8 cellular contexts compared by ENCODE assay signal in the genomic region with DNA sequence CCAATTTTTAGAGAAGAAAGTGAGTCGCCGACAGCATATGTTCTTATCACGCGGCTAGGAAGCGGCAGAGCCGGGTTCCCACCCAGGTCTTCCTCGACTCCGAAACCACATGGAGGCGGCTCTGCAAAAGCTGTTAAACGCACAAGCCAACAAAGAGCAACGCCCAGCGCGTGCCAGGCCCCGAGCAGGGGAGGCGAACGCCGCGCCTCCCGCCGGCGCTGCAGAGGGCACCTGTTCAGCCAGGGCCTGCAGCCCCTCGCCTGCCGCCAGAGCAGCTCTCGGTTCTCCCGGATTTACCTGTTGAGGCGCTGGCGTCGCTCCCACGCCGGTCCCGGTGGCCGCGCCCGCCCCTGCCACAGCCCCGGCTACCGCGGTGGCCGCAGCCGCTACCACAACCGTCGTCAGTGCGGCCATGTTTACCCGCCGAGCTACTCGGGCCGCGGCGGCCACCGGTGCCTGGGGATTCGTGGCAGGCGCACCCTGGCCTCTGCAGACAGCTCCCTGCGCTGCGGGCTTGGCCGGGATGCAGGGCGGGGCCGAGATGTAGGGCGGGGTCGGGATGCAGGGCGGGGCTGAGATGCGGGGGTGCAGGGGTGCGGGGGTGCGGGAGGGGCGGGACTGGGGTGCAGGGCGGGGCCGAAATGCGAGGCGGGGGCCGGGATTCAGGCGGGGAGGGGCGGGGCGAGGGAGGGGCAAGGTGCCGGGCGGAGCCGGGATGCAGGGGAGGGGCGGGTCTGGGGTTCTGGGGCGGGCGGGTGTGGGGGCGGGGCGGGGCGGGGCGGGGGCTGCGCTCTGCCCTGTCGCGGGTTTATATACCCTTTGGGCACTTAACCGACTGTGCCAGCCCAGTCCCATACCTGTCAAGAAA. TPM values are rescaled to one million over a fixed set of nuclear protein-coding genes. Genes with fewer than 3 reads are reported as not detected.
DNase-seq lines count a peak whose midpoint lies in the region; ATAC-seq, FAIRE-seq and TF ChIP-seq lines count a peak whose summit lies in the region.

A gene with protein sequence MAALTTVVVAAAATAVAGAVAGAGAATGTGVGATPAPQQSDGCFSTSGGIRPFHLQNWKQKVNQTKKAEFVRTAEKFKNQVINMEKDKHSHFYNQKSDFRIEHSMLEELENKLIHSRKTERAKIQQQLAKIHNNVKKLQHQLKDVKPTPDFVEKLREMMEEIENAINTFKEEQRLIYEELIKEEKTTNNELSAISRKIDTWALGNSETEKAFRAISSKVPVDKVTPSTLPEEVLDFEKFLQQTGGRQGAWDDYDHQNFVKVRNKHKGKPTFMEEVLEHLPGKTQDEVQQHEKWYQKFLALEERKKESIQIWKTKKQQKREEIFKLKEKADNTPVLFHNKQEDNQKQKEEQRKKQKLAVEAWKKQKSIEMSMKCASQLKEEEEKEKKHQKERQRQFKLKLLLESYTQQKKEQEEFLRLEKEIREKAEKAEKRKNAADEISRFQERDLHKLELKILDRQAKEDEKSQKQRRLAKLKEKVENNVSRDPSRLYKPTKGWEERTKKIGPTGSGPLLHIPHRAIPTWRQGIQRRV (minus strand): TSS at position 525 of the 868 bp plus-strand sequence. CDS start 111 bp downstream, at position 414.

- H3K27ac Mint-ChIP-seq in activated T-helper 17 cell treated with anti-CD3 and anti-CD28 coated beads, Interleukin-2, amount 50 U/mL, for 72 hours: peak within 1 kb of the TSS; percentile 34
- peak within 1 kb of the TSS; percentile 87 for H3K27ac Mint-ChIP-seq in neural crest cell (ENCODE audit: unreplicated experiment)

- H3K4me1 ChIP-seq in stomach: peaks cover 6 to 23% (median 12%) of the 10 kb centered on the region in 4 donors

- no peak for FAIRE-seq in RCC 7860 (lab: Jason Lieb, UNC)

- peak; percentile 82 for ATAC-seq in GM21423 (IDR thresholded peaks at IDR 0.05; ENCODE audit: unreplicated experiment)
- ATAC-seq in activated T-helper 17 cell treated with anti-CD3 and anti-CD28 coated beads, Interleukin-2, amount 50 U/mL, for 72 hours (replicated peaks): peak; percentile 91

- no peaks in the 10 kb centered on the region for H3K36me3 Mint-ChIP-seq in activated T-helper 17 cell treated with anti-CD3 and anti-CD28 coated beads, Interleukin-2, amount 50 U/mL, for 72 hours (ENCODE audit: low read depth)
- peaks cover 16% of the 10 kb centered on the region for H3K36me3 Mint-ChIP-seq in neural crest cell (ENCODE audit: low read depth)

- peaks cover 5% of the 10 kb centered on the region for H3K9me3 Mint-ChIP-seq in activated T-helper 17 cell treated with anti-CD3 and anti-CD28 coated beads, Interleukin-2, amount 50 U/mL, for 72 hours
- peaks cover 12% of the 10 kb centered on the region for H3K9me3 Mint-ChIP-seq in neural crest cell

- H3K27me3 Mint-ChIP-seq in activated T-helper 17 cell treated with anti-CD3 and anti-CD28 coated beads, Interleukin-2, amount 50 U/mL, for 72 hours: no peaks in the 10 kb centered on the region
- H3K27me3 Mint-ChIP-seq in neural crest cell (ENCODE audit: low read depth): peaks cover 17% of the 10 kb centered on the region

- no peaks in the 10 kb centered on the region for H3K27me3 ChIP-seq in stomach

- WGBS in stomach, 5 donors: 0 to 1% (median 1%) methylated on average over 21 to 84 of the region's 85 CpGs

- no peaks in the 10 kb centered on the region for H3K9me3 ChIP-seq in stomach

- DNase-seq in DMS 273 treated with DMSO at 0.1 percent for 48 hours (lab: John Stamatoyannopoulos, UW): peak; percentile 17
- peak in 75 of 76 experiments; percentile 23 to 93 (median 76) for DNase-seq in HUDEP-2 (lab: John Stamatoyannopoulos, UW; ENCODE audit: unreplicated experiment in 76 of 76)
- DNase-seq in RCC 7860 (ENCODE audit: low spot score): peak; percentile 40
- DNase-seq in fibroblast of villous mesenchyme (ENCODE audit: low read depth): peak; percentile 78
- peak; percentile 57 for DNase-seq in neural crest cell (ENCODE audit: low read depth, low spot score)
- DNase-seq in stomach: peak; percentile 87

- H3K4me1 Mint-ChIP-seq in activated T-helper 17 cell treated with anti-CD3 and anti-CD28 coated beads, Interleukin-2, amount 50 U/mL, for 72 hours: peaks cover 5% of the 10 kb centered on the region
- peaks cover 17% of the 10 kb centered on the region for H3K4me1 Mint-ChIP-seq in neural crest cell

- intact Hi-C loops in stomach (cut with DNase I; ENCODE audit: low total_unique reads): no loop called here

- peak within 1 kb of the TSS; percentile 78 to 87 (median 86) for H3K27ac ChIP-seq in stomach

- TF ChIP-seq POLR2A in stomach (IDR thresholded peaks at IDR 0.05): no peak

- peak within 1 kb of the TSS; percentile 84 for H3K4me3 Mint-ChIP-seq in activated T-helper 17 cell treated with anti-CD3 and anti-CD28 coated beads, Interleukin-2, amount 50 U/mL, for 72 hours
- peak within 1 kb of the TSS; percentile 97 for H3K4me3 Mint-ChIP-seq in neural crest cell

- H3K36me3 ChIP-seq in stomach: no peaks in the 10 kb centered on the region

- TF ChIP-seq CTCF in fibroblast of villous mesenchyme (IDR thresholded peaks at IDR 0.05; ENCODE audit: insufficient read depth, low read depth, low read length) (no peak), neural crest cell (conservative IDR thresholded peaks at IDR 0.05) (no peak), stomach (IDR thresholded peaks at IDR 0.05) (no peak)

- TF ChIP-seq EP300 in stomach (IDR thresholded peaks at IDR 0.05): no peak

- peak within 1 kb of the TSS; percentile 75 for H3K4me3 ChIP-seq in fibroblast of villous mesenchyme (ENCODE audit: low read depth, low read length)
- H3K4me3 ChIP-seq in stomach: peak within 1 kb of the TSS; percentile 89 to 94 (median 92)

RNA-seq across cellular contexts. Expression of the gene that starts here (rescaled TPM):
- total RNA-seq in activated T-helper 17 cell treated with anti-CD3 and anti-CD28 coated beads, Interleukin-2, amount 50 U/mL, for 72 hours: 1 to 10 TPM; 1.4 to 1.7 TPM
- 5.2 and 6.4 TPM in 2 replicates for total RNA-seq in fibroblast of villous mesenchyme
- 11.0 and 11.7 TPM in 2 replicates for total RNA-seq in neural crest cell
- total RNA-seq in stomach: 10 to 100 TPM in 2 of 5 donors, 1 to 10 TPM in 3; 5.9 to 70.1 (median 7.0) TPM
- polyA plus RNA-seq in stomach: 1 to 10 TPM; 5.2 to 8.1 (median 5.7) TPM

Comparison
In these comparisons a context has a peak if more than half of its experiments do, and no peak if none do; other contexts are left out.
1. Peak in every context shown above with its lines: DNase-seq, ATAC-seq, H3K4me3 ChIP-seq and H3K27ac ChIP-seq.
2. DNase-seq: peak in every context shown above with its lines; median percentile 87 in stomach; 78 in fibroblast of villous mesenchyme; 76 in HUDEP-2; 57 in neural crest cell; 40 in RCC 7860; 17 in DMS 273 treated with DMSO at 0.1 percent for 48 hours.